10 cellular contexts compared by ENCODE assay signal in the genomic region with DNA sequence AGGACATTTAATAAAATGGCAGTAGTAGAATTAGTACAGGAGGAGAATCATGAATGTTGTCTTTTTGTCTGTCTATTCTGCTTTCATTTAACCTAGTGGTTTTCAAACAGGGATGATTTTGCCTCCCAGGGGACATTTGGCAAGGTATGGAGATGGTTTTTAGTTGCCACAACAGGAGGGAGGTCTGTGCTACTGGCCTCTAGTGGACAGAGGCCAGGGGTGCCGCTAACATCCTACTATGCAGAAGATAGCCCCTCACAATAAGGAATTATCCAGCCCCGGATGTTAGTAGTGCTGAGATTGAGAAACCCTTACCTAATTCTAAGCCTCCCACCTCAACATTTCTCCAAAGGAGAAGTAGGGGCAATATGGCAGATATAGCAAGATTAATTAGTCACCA. TPM values are rescaled to one million over a fixed set of nuclear protein-coding genes. Genes with fewer than 3 reads are reported as not detected.
A peak's percentile ranks its signal among the peaks of the same experiment; 100 is the strongest.
DNase-seq lines count a peak whose midpoint lies in the region; ATAC-seq and TF ChIP-seq lines count a peak whose summit lies in the region.
"Had no signal": no experiment of that assay in that cellular context is flagged by ENCODE, and none has a peak within 500 bp of the region (broad histone marks: within the 10 kb centered on the region; RNA-seq: fewer than 3 reads in every experiment).

No MANE protein-coding gene starts in this region.

- H3K9me2 ChIP-seq in MM.1S (replicated peaks; ENCODE audit: insufficient read depth, low read length), result no peaks in the 10 kb centered on the region

- no peak for TF ChIP-seq CTCF in activated CD8-positive, alpha-beta T cell treated with anti-CD3 and anti-CD28 coated beads for 36 hours (IDR thresholded peaks at IDR 0.05)
- peak; percentile 54 for TF ChIP-seq CTCF in MM.1S (IDR thresholded peaks at IDR 0.05; ENCODE audit: low read length)
- TF ChIP-seq CTCF in epithelial cell of esophagus (IDR thresholded peaks at IDR 0.05; ENCODE audit: insufficient read depth, low read depth, low read length, missing control alignments), result peak; percentile 58
- TF ChIP-seq CTCF in smooth muscle cell (IDR thresholded peaks at IDR 0.05; ENCODE audit: borderline replicate concordance, insufficient read depth, poor library complexity, severe bottlenecking), result peak; percentile 38

- no peak for DNase-seq in activated CD8-positive, alpha-beta T cell treated with anti-CD3 and anti-CD28 coated beads for 36 hours
- DNase-seq in activated CD8-positive, alpha-beta T cell treated with anti-CD3 and anti-CD28 coated beads, Interleukin-2, amount 10 ng/mL, durations not matched to agents 7 days and 5 days, result no peak
- no peak for DNase-seq in MM.1S
- DNase-seq in epithelial cell of esophagus (ENCODE audit: low read depth), result peak; percentile 9
- no peak for DNase-seq in smooth muscle cell (lab: John Stamatoyannopoulos, UW; ENCODE audit: unreplicated experiment)
- DNase-seq in substantia nigra (lab: John Stamatoyannopoulos, UW), result no peak
- no peak for DNase-seq in central memory CD4-positive, alpha-beta T cell
- DNase-seq: pancreas had no signal

- no peaks in the 10 kb centered on the region for H3K27me3 ChIP-seq in MM.1S (replicated peaks; ENCODE audit: insufficient read depth, low read length)
- no peaks in the 10 kb centered on the region for H3K27me3 ChIP-seq in smooth muscle cell (ENCODE audit: low read depth)
- H3K27me3 ChIP-seq: pancreas had no signal

- POLR2A ChIA-PET in activated CD8-positive, alpha-beta T cell treated with anti-CD3 and anti-CD28 coated beads for 36 hours (lab: Charles Lee), result interaction anchor here (1.9 kb wide), 1 partner anchor 15 kb away, joined by 6 read pairs; no protein-coding TSS in a partner anchor
- POLR2A ChIA-PET in activated CD8-positive, alpha-beta T cell treated with anti-CD3 and anti-CD28 coated beads, Interleukin-2, amount 10 ng/mL, durations not matched to agents 7 days and 5 days (lab: Charles Lee), result no interaction called here

- H3F3A ChIP-seq in MM.1S (ENCODE audit: insufficient read depth, low read length) (no peaks in the 10 kb centered on the region), smooth muscle cell (ENCODE audit: low read depth) (no peaks in the 10 kb centered on the region)

- H3K9ac ChIP-seq in MM.1S (ENCODE audit: low read length), result no peak overlapping the region
- H3K9ac ChIP-seq in smooth muscle cell (ENCODE audit: low read depth), result no peak overlapping the region

- H2AFZ ChIP-seq in MM.1S (ENCODE audit: low read length), result no peak overlapping the region
- no peak overlapping the region for H2AFZ ChIP-seq in smooth muscle cell (ENCODE audit: low read depth)

- peaks cover 12% of the 10 kb centered on the region for H3K9me3 Mint-ChIP-seq in activated CD8-positive, alpha-beta T cell treated with anti-CD3 and anti-CD28 coated beads for 36 hours
- peaks cover 5% of the 10 kb centered on the region for H3K9me3 Mint-ChIP-seq in activated CD8-positive, alpha-beta T cell treated with anti-CD3 and anti-CD28 coated beads, Interleukin-2, amount 10 ng/mL, durations not matched to agents 7 days and 5 days (ENCODE audit: insufficient read depth)

- ATAC-seq in activated CD8-positive, alpha-beta T cell treated with anti-CD3 and anti-CD28 coated beads for 36 hours, result peak; percentile 42
- no peak for ATAC-seq in activated CD8-positive, alpha-beta T cell treated with anti-CD3 and anti-CD28 coated beads, Interleukin-2, amount 10 ng/mL, durations not matched to agents 7 days and 5 days
- no peak for ATAC-seq in HG03469 (IDR thresholded peaks at IDR 0.05; ENCODE audit: unreplicated experiment)
- ATAC-seq: esophagus mucosa, pancreas had no signal

- H3K4me3 ChIP-seq in MM.1S (ENCODE audit: low read length) (no peak overlapping the region), epithelial cell of esophagus (ENCODE audit: low read length) (no peak overlapping the region), smooth muscle cell (no peak overlapping the region)
- H3K4me3 ChIP-seq: pancreas had no signal

- H3K4me1 Mint-ChIP-seq in activated CD8-positive, alpha-beta T cell treated with anti-CD3 and anti-CD28 coated beads for 36 hours (ENCODE audit: low read depth), result peaks cover 21% of the 10 kb centered on the region
- peaks cover 2% of the 10 kb centered on the region for H3K4me1 Mint-ChIP-seq in activated CD8-positive, alpha-beta T cell treated with anti-CD3 and anti-CD28 coated beads, Interleukin-2, amount 10 ng/mL, durations not matched to agents 7 days and 5 days (ENCODE audit: low read depth)

- H3K27ac ChIP-seq in MM.1S (ENCODE audit: low read length) (no peak overlapping the region), smooth muscle cell (ENCODE audit: low read depth) (no peak overlapping the region), substantia nigra (ENCODE audit: low read depth, low read length, poor library complexity, severe bottlenecking) (no peak overlapping the region)
- H3K27ac ChIP-seq: pancreas had no signal

- H3K79me2 ChIP-seq in MM.1S (ENCODE audit: low read length) (peaks cover 11% of the 10 kb centered on the region), smooth muscle cell (ENCODE audit: low read depth) (no peaks in the 10 kb centered on the region)

- intact Hi-C loops in activated CD8-positive, alpha-beta T cell treated with anti-CD3 and anti-CD28 coated beads for 36 hours (cut with micrococcal nuclease), result loop anchor here (5.0 kb wide), 1 partner anchor 86 kb away; no protein-coding TSS in a partner anchor

- H3K4me2 ChIP-seq in MM.1S (ENCODE audit: low read depth, low read length) (no peak overlapping the region), smooth muscle cell (no peak overlapping the region)

- no peaks in the 10 kb centered on the region for H3K27me3 Mint-ChIP-seq in activated CD8-positive, alpha-beta T cell treated with anti-CD3 and anti-CD28 coated beads for 36 hours
- no peaks in the 10 kb centered on the region for H3K27me3 Mint-ChIP-seq in activated CD8-positive, alpha-beta T cell treated with anti-CD3 and anti-CD28 coated beads, Interleukin-2, amount 10 ng/mL, durations not matched to agents 7 days and 5 days (ENCODE audit: low read depth)

- CTCF ChIA-PET in activated CD8-positive, alpha-beta T cell treated with anti-CD3 and anti-CD28 coated beads for 36 hours (lab: Charles Lee), result interaction anchor here (1.0 to 3.9 kb wide), 3 partner anchors 9 to 18 kb away, joined by 3 to 41 read pairs (median 14); a partner anchor contains a TSS
- CTCF ChIA-PET in activated CD8-positive, alpha-beta T cell treated with anti-CD3 and anti-CD28 coated beads, Interleukin-2, amount 10 ng/mL, durations not matched to agents 7 days and 5 days (lab: Charles Lee), result interaction anchor here (0.7 to 4.2 kb wide), 4 partner anchors 9 to 226 kb away, joined by 3 to 31 read pairs (median 12); a partner anchor contains a TSS

- H3K27ac Mint-ChIP-seq in activated CD8-positive, alpha-beta T cell treated with anti-CD3 and anti-CD28 coated beads for 36 hours, result no peak overlapping the region
- H3K27ac Mint-ChIP-seq in activated CD8-positive, alpha-beta T cell treated with anti-CD3 and anti-CD28 coated beads, Interleukin-2, amount 10 ng/mL, durations not matched to agents 7 days and 5 days, result no peak overlapping the region

- H3K36me3 ChIP-seq in MM.1S (replicated peaks; ENCODE audit: insufficient read depth, low read length) (0 out of 2 replicates have a peak, but pooled peaks cover 13% of the 10 kb centered on the region), smooth muscle cell (ENCODE audit: low read depth) (peaks cover 26% of the 10 kb centered on the region)

- H3K9me3 ChIP-seq in MM.1S (replicated peaks; ENCODE audit: insufficient read depth, low read length), result no peaks in the 10 kb centered on the region
- H3K9me3 ChIP-seq in smooth muscle cell (replicated peaks; ENCODE audit: low read depth), result peaks cover 7% of the 10 kb centered on the region
- H3K9me3 ChIP-seq: pancreas had no signal

- H4K20me1 ChIP-seq in MM.1S (ENCODE audit: insufficient read depth, low read length) (0 out of 2 replicates have a peak, but pooled peaks cover 2% of the 10 kb centered on the region), smooth muscle cell (ENCODE audit: low read depth) (peaks cover 15% of the 10 kb centered on the region)

- H3K36me3 Mint-ChIP-seq in activated CD8-positive, alpha-beta T cell treated with anti-CD3 and anti-CD28 coated beads for 36 hours (ENCODE audit: low read depth), result peaks cover 70% of the 10 kb centered on the region
- H3K36me3 Mint-ChIP-seq in activated CD8-positive, alpha-beta T cell treated with anti-CD3 and anti-CD28 coated beads, Interleukin-2, amount 10 ng/mL, durations not matched to agents 7 days and 5 days (ENCODE audit: low read depth), result peaks cover 64% of the 10 kb centered on the region

- H3K4me1 ChIP-seq in MM.1S (ENCODE audit: low read length) (no peaks in the 10 kb centered on the region), smooth muscle cell (ENCODE audit: low read depth) (no peaks in the 10 kb centered on the region)
- H3K4me1 ChIP-seq: pancreas had no signal

- H3K4me3 Mint-ChIP-seq in activated CD8-positive, alpha-beta T cell treated with anti-CD3 and anti-CD28 coated beads for 36 hours, result no peak overlapping the region
- H3K4me3 Mint-ChIP-seq in activated CD8-positive, alpha-beta T cell treated with anti-CD3 and anti-CD28 coated beads, Interleukin-2, amount 10 ng/mL, durations not matched to agents 7 days and 5 days, result no peak overlapping the region

- 78% methylated on average over 2 of the region's 2 CpGs for WGBS in smooth muscle cell (ENCODE audit: low lambda C conversion rate)

RNA-seq across cellular contexts. Expression of a gene that starts 18.3 kb away (rescaled TPM):
- 10 to 100 TPM; 32.8 to 33.7 TPM for total RNA-seq in activated CD8-positive, alpha-beta T cell treated with anti-CD3 and anti-CD28 coated beads for 36 hours
- total RNA-seq in activated CD8-positive, alpha-beta T cell treated with anti-CD3 and anti-CD28 coated beads, Interleukin-2, amount 10 ng/mL, durations not matched to agents 7 days and 5 days, result 10 to 100 TPM; 20.2 to 20.8 TPM
- total RNA-seq in smooth muscle cell, result 32.5 and 37.6 TPM in 2 replicates
- 15.7 and 19.4 TPM in 2 replicates for polyA plus RNA-seq in smooth muscle cell

RNA-seq across cellular contexts. Expression of a gene that starts 18.6 kb away (rescaled TPM):
- under 1 TPM; 0.56 to 0.92 TPM for total RNA-seq in activated CD8-positive, alpha-beta T cell treated with anti-CD3 and anti-CD28 coated beads for 36 hours
- total RNA-seq in activated CD8-positive, alpha-beta T cell treated with anti-CD3 and anti-CD28 coated beads, Interleukin-2, amount 10 ng/mL, durations not matched to agents 7 days and 5 days, result under 1 TPM; 0.55 to 0.57 TPM
- total RNA-seq in smooth muscle cell, result 0.13 and 0.94 TPM in 2 replicates
- polyA plus RNA-seq in smooth muscle cell, result 0.15 and 0.26 TPM in 2 replicates
